ENCODE assay signal across 22 cellular contexts in the genomic region with DNA sequence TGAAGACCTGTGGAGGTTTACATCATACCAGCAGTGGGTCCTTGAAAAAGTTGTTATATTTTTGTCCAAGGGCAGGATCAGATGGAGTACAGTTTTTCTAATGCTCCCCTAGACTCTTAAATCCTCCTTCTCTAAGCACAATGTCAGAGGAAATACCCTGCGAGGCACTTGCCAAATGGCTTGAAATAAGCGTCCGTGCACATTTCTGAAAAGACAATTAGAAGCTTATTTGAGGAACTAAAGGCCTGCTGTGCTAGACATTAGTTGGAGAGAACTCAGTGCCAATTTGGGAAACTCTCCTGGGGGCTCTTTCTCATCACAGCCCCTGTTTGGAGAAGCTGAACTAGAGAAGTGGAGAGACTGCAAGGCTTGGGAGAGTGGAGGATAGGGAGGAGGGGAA.
"Had no signal": no experiment of that assay in that cellular context is flagged by ENCODE, and none has a peak within 500 bp of the region (broad histone marks: within the 10 kb centered on the region; RNA-seq: fewer than 3 reads in every experiment).

No MANE protein-coding gene starts in this region.

- H3K27ac ChIP-seq: esophagus squamous epithelium, spleen had no signal

- H3K9me3 ChIP-seq: esophagus squamous epithelium, heart left ventricle, mucosa of descending colon, spleen had no signal

- H3K36me3 ChIP-seq: esophagus squamous epithelium, heart left ventricle, spleen had no signal

- H3K27me3 ChIP-seq: esophagus squamous epithelium, heart left ventricle had no signal

- H3K36me3 Mint-ChIP-seq: activated CD4-positive, alpha-beta memory T cell treated with anti-CD3 and anti-CD28 coated beads for 36 hours; activated naive CD8-positive, alpha-beta T cell treated with anti-CD3 and anti-CD28 coated beads, Interleukin-2, amount 10 ng/mL, durations not matched to agents 7 days and 5 days; memory B cell had no signal

- H3K4me1 ChIP-seq: spleen had no signal

- H3K27ac Mint-ChIP-seq: activated CD4-positive, alpha-beta memory T cell treated with anti-CD3 and anti-CD28 coated beads for 36 hours; activated naive CD4-positive, alpha-beta T cell treated with anti-CD3 and anti-CD28 coated beads for 36 hours; activated naive CD8-positive, alpha-beta T cell treated with anti-CD3 and anti-CD28 coated beads, Interleukin-2, amount 10 ng/mL, durations not matched to agents 7 days and 5 days; activated T-cell treated with anti-CD3 and anti-CD28 coated beads, Interleukin-2, amount 50 U/mL, for 72 hours; endodermal cell; memory B cell; T-helper 1 cell treated with Interleukin-12 subunit alpha and Interleukin-12 subunit beta and Interleukin-4 antibody, amounts not matched to agents 30 μg/mL and 1 μg/mL, for 36 hours had no signal

- ATAC-seq: activated T-cell treated with anti-CD3 and anti-CD28 coated beads, Interleukin-2, amount 50 U/mL, for 72 hours; heart left ventricle had no signal

- DNase-seq: activated CD4-positive, alpha-beta memory T cell treated with anti-CD3 and anti-CD28 coated beads for 36 hours; activated CD4-positive, alpha-beta T cell treated with anti-CD3 and anti-CD28 coated beads for 48 hours; activated CD4-positive, CD25-positive, alpha-beta regulatory T cell; activated effector memory CD4-positive, alpha-beta T cell treated with Interleukin-2 at 50 U/mL for 16 hours; activated naive CD4-positive, alpha-beta T cell treated with anti-CD3 and anti-CD28 coated beads for 36 hours; activated naive CD8-positive, alpha-beta T cell treated with anti-CD3 and anti-CD28 coated beads, Interleukin-2, amount 10 ng/mL, durations not matched to agents 7 days and 5 days; activated T-cell treated with anti-CD3 and anti-CD28 coated beads, Interleukin-2, amount 50 U/mL, for 72 hours; amygdala; cerebellar nuclear complex; cortex of kidney; endodermal cell; esophagus squamous epithelium; heart left ventricle; mucosa of descending colon; retina; spleen; stimulated activated CD4-positive, alpha-beta T cell treated with anti-CD3 and anti-CD28 coated beads, Interleukin-4, amount 100 ng/mL, for 24 hours; stimulated activated naive CD4-positive, alpha-beta T cell treated with Interleukin-2 at 50 U/mL for 16 hours; T1000 had no signal

- H3K4me3 ChIP-seq: esophagus squamous epithelium, heart left ventricle, mucosa of descending colon, spleen had no signal

- H3K4me3 Mint-ChIP-seq: activated CD4-positive, alpha-beta memory T cell treated with anti-CD3 and anti-CD28 coated beads for 36 hours; activated naive CD4-positive, alpha-beta T cell treated with anti-CD3 and anti-CD28 coated beads for 36 hours; activated naive CD8-positive, alpha-beta T cell treated with anti-CD3 and anti-CD28 coated beads, Interleukin-2, amount 10 ng/mL, durations not matched to agents 7 days and 5 days; activated T-cell treated with anti-CD3 and anti-CD28 coated beads, Interleukin-2, amount 50 U/mL, for 72 hours; endodermal cell; memory B cell; neural crest cell; T-helper 1 cell treated with Interleukin-12 subunit alpha and Interleukin-12 subunit beta and Interleukin-4 antibody, amounts not matched to agents 30 μg/mL and 1 μg/mL, for 36 hours had no signal

- H3K4me1 Mint-ChIP-seq: memory B cell, neural crest cell had no signal

- H3K9me3 Mint-ChIP-seq: activated CD4-positive, alpha-beta memory T cell treated with anti-CD3 and anti-CD28 coated beads for 36 hours; activated naive CD4-positive, alpha-beta T cell treated with anti-CD3 and anti-CD28 coated beads for 36 hours; activated naive CD8-positive, alpha-beta T cell treated with anti-CD3 and anti-CD28 coated beads, Interleukin-2, amount 10 ng/mL, durations not matched to agents 7 days and 5 days; activated T-cell treated with anti-CD3 and anti-CD28 coated beads, Interleukin-2, amount 50 U/mL, for 72 hours; endodermal cell; memory B cell; neural crest cell; T-helper 1 cell treated with Interleukin-12 subunit alpha and Interleukin-12 subunit beta and Interleukin-4 antibody, amounts not matched to agents 30 μg/mL and 1 μg/mL, for 36 hours had no signal
